8 cellular contexts compared by ENCODE assay signal in genomic region chr4:780255-780654, GRCh38. TPM values are rescaled to one million over a fixed set of nuclear protein-coding genes. Genes with fewer than 3 reads are reported as not detected.
DNase-seq lines count a peak whose midpoint lies in the region; ATAC-seq, FAIRE-seq and TF ChIP-seq lines count a peak whose summit lies in the region.
"Not testable (repeated sequence)": the region's sequence is repeated elsewhere in the genome, so short reads cannot be mapped to it uniquely, and the experiment has no call there.

No MANE protein-coding gene starts in this region.

- not testable (repeated sequence) for H3K9me3 ChIP-seq in IMR-90 (ENCODE audit: control insufficient read depth, insufficient read depth, low read length); astrocyte (ENCODE audit: insufficient read depth, low read depth, low read length); neuronal stem cell (replicated peaks in 1 of 2; ENCODE audit: control insufficient read depth in 2 of 2, insufficient read depth in 1 of 2, low read depth in 1 of 2, low read length in 2 of 2)

- H2BK5ac ChIP-seq in IMR-90 (ENCODE audit: low read depth, low read length, poor library complexity, severe bottlenecking); neuronal stem cell (ENCODE audit: low read length): not testable (repeated sequence)

- peak overlapping the region; percentile 72 for H3K23ac ChIP-seq in IMR-90 (ENCODE audit: low read depth, low read length)
- not testable (repeated sequence) for H3K23ac ChIP-seq in neuronal stem cell (ENCODE audit: low read depth, low read length, poor library complexity)

- H2AK9ac ChIP-seq in IMR-90 (replicated peaks; ENCODE audit: low read depth, low read length, poor library complexity): not testable (repeated sequence)

- in situ Hi-C loops in IMR-90 (cut with MboI; ENCODE audit: low sequenced_read_pairs): not testable (repeated sequence)

- not testable (repeated sequence) for TF ChIP-seq POLR2A in IMR-90 (IDR thresholded peaks at IDR 0.05; ENCODE audit: low read depth, low read length)

- peaks cover 43% of the 10 kb centered on the region for H3K4me1 Mint-ChIP-seq in CD14-positive monocyte
- peaks cover 32% of the 10 kb centered on the region for H3K4me1 Mint-ChIP-seq in T-helper 2 cell treated with Interferon-gamma antibody and Interleukin-4, amounts not matched to agents 5 μg/mL and 100 μg/mL, for 36 hours (ENCODE audit: low read depth)
- H3K4me1 Mint-ChIP-seq in astrocyte (ENCODE audit: low read depth, unreplicated experiment): peaks cover 16% of the 10 kb centered on the region

- H2AK5ac ChIP-seq in IMR-90 (ENCODE audit: low read depth, low read length); neuronal stem cell (ENCODE audit: low read depth, low read length): not testable (repeated sequence)

- H3K9ac ChIP-seq in IMR-90 (ENCODE audit: low read depth, low read length) (peak overlapping the region; percentile 83; the same call in 1 of the 2 replicates), astrocyte (ENCODE audit: low read length) (peak overlapping the region; percentile 99)
- not testable (repeated sequence) for H3K9ac ChIP-seq in neuronal stem cell (ENCODE audit: low read depth, low read length, poor library complexity)

- H3K9me1 ChIP-seq in IMR-90 (ENCODE audit: insufficient read depth, low read length): peaks cover 17% of the 10 kb centered on the region

- H3K27me3 ChIP-seq in IMR-90 (ENCODE audit: control insufficient read depth, insufficient read depth, low read length); kidney epithelial cell (ENCODE audit: control insufficient read depth, insufficient read depth, low read length): not testable (repeated sequence)
- H3K27me3 ChIP-seq in astrocyte (ENCODE audit: insufficient read depth, low read length) (peaks cover 11% of the 10 kb centered on the region), neuronal stem cell (ENCODE audit: control insufficient read depth in 3 of 3, insufficient read depth in 3 of 3, low read depth in 1 of 3, low read length in 3 of 3) (peaks cover 11 to 22% (median 12%) of the 10 kb centered on the region in 3 experiments)

- peak overlapping the region; percentile 89 for H3K4me3 ChIP-seq in IMR-90 (ENCODE audit: insufficient read depth, low read depth, low read length)
- peak overlapping the region; percentile 87 for H3K4me3 ChIP-seq in astrocyte (ENCODE audit: insufficient read depth, low read depth, low read length)
- peak overlapping the region; percentile 88 for H3K4me3 ChIP-seq in kidney epithelial cell (ENCODE audit: low read depth, low read length)
- peak overlapping the region in 1 of 2 donors; percentile 98 for H3K4me3 ChIP-seq in neuronal stem cell (ENCODE audit: low read length in 2 of 2)

- H3K9me3 Mint-ChIP-seq in CD14-positive monocyte; T-helper 2 cell treated with Interferon-gamma antibody and Interleukin-4, amounts not matched to agents 5 μg/mL and 100 μg/mL, for 36 hours; astrocyte (ENCODE audit: unreplicated experiment): not testable (repeated sequence)

- TF ChIP-seq RAD21 in IMR-90 (IDR thresholded peaks at IDR 0.05; ENCODE audit: low read length): not testable (repeated sequence)

- H3K56ac ChIP-seq in IMR-90 (ENCODE audit: extremely low read depth, insufficient read depth, low read length): not testable (repeated sequence)

- TF ChIP-seq CTCF in CD14-positive monocyte (IDR thresholded peaks at IDR 0.05); IMR-90 (conservative IDR thresholded peaks at IDR 0.05; ENCODE audit: low read depth, low read length); astrocyte (IDR thresholded peaks at IDR 0.05; ENCODE audit: insufficient read depth, low read depth, low read length); kidney epithelial cell (IDR thresholded peaks at IDR 0.05; ENCODE audit: insufficient read depth, low read length, poor library complexity, severe bottlenecking): not testable (repeated sequence)

- H3K79me2 ChIP-seq in astrocyte (ENCODE audit: insufficient read depth, low read length): peaks cover 65% of the 10 kb centered on the region

- not testable (repeated sequence) for H2BK12ac ChIP-seq in neuronal stem cell (ENCODE audit: low read length)

- not testable (repeated sequence) for H4K91ac ChIP-seq in IMR-90 (ENCODE audit: insufficient read depth, low read depth, low read length); neuronal stem cell (ENCODE audit: low read depth, low read length, poor library complexity)

- not testable (repeated sequence) for H3K27ac ChIP-seq in IMR-90 (ENCODE audit: insufficient read depth, low read length); neuronal stem cell (replicated peaks; ENCODE audit: low read length)
- H3K27ac ChIP-seq in astrocyte (ENCODE audit: low read depth, low read length) (peak overlapping the region; percentile 95), epithelial cell of prostate (peak overlapping the region; percentile 85), substantia nigra (ENCODE audit: low read depth, low read length, poor library complexity, severe bottlenecking) (peak overlapping the region; percentile 89)

- not testable (repeated sequence) for H2AFZ ChIP-seq in IMR-90 (replicated peaks; ENCODE audit: low read length, poor library complexity); astrocyte (ENCODE audit: low read depth, low read length); neuronal stem cell (ENCODE audit: low read length)

- H3K36me3 Mint-ChIP-seq in CD14-positive monocyte (peaks cover 43 to 53% of the 10 kb centered on the region in 2 donors), astrocyte (ENCODE audit: low read depth, unreplicated experiment) (peaks cover 20% of the 10 kb centered on the region)
- peaks cover 45% of the 10 kb centered on the region for H3K36me3 Mint-ChIP-seq in T-helper 2 cell treated with Interferon-gamma antibody and Interleukin-4, amounts not matched to agents 5 μg/mL and 100 μg/mL, for 36 hours (ENCODE audit: low read depth)

- H3K4me1 ChIP-seq in IMR-90 (ENCODE audit: control insufficient read depth, insufficient read depth, low read length): not testable (repeated sequence)
- H3K4me1 ChIP-seq in astrocyte (ENCODE audit: insufficient read depth, low read length): peaks cover 13% of the 10 kb centered on the region
- peaks cover 11 to 14% of the 10 kb centered on the region in 2 donors for H3K4me1 ChIP-seq in neuronal stem cell (ENCODE audit: control insufficient read depth in 2 of 2, insufficient read depth in 1 of 2, low read depth in 1 of 2, low read length in 2 of 2)

- H4K5ac ChIP-seq in IMR-90 (ENCODE audit: low read depth, low read length): not testable (repeated sequence)

- not testable (repeated sequence) for FAIRE-seq in astrocyte (lab: Jason Lieb, UNC)

- DNase-seq in CD14-positive monocyte (ENCODE audit: low spot score); IMR-90; T-helper 2 cell treated with Interferon-gamma antibody and Interleukin-4, amounts not matched to agents 5 μg/mL and 100 μg/mL, for 36 hours (ENCODE audit: low spot score); astrocyte (ENCODE audit: low read depth); epithelial cell of prostate (ENCODE audit: low read depth, low spot score); kidney epithelial cell (ENCODE audit: low read depth); neuronal stem cell (ENCODE audit: low spot score); substantia nigra (lab: John Stamatoyannopoulos, UW): not testable (repeated sequence)

- peak overlapping the region; percentile 86 to 93 for H3K4me3 Mint-ChIP-seq in CD14-positive monocyte
- peak overlapping the region; percentile 88 for H3K4me3 Mint-ChIP-seq in T-helper 2 cell treated with Interferon-gamma antibody and Interleukin-4, amounts not matched to agents 5 μg/mL and 100 μg/mL, for 36 hours
- H3K4me3 Mint-ChIP-seq in astrocyte (ENCODE audit: unreplicated experiment): peak overlapping the region; percentile 94

- H3K36me3 ChIP-seq in IMR-90 (ENCODE audit: control insufficient read depth, insufficient read depth, low read length): peaks cover 31% of the 10 kb centered on the region
- H3K36me3 ChIP-seq in astrocyte (ENCODE audit: insufficient read depth, low read length): peaks cover 22% of the 10 kb centered on the region
- H3K36me3 ChIP-seq in kidney epithelial cell (ENCODE audit: control insufficient read depth, insufficient read depth, low read length): not testable (repeated sequence)
- H3K36me3 ChIP-seq in neuronal stem cell (replicated peaks in 1 of 2; ENCODE audit: control insufficient read depth in 2 of 2, insufficient read depth in 2 of 2, low read length in 2 of 2): peaks cover 24 to 55% of the 10 kb centered on the region in 2 donors

- H3K4ac ChIP-seq in IMR-90 (ENCODE audit: low read depth, low read length): peak overlapping the region; percentile 92; the same call in 1 of the 2 replicates
- H3K4ac ChIP-seq in neuronal stem cell (ENCODE audit: low read length): not testable (repeated sequence)

- peaks cover 50% of the 10 kb centered on the region for H4K20me1 ChIP-seq in IMR-90 (ENCODE audit: insufficient read depth, low read length)
- H4K20me1 ChIP-seq in astrocyte (ENCODE audit: insufficient read depth, low read length): peaks cover 53% of the 10 kb centered on the region

- H3K79me1 ChIP-seq in IMR-90 (ENCODE audit: low read depth in 1 of 2, low read length in 2 of 2): peaks cover 22 to 53% of the 10 kb centered on the region in 2 experiments
- peaks cover 23% of the 10 kb centered on the region for H3K79me1 ChIP-seq in neuronal stem cell (ENCODE audit: low read depth, low read length)

- POLR2A ChIA-PET in IMR-90 (lab: Charles Lee; ENCODE audit: unreplicated experiment): not testable (repeated sequence)

- not testable (repeated sequence) for H4K8ac ChIP-seq in IMR-90 (ENCODE audit: low read depth in 2 of 2, low read length in 2 of 2); neuronal stem cell (ENCODE audit: low read depth, low read length)

- H3K14ac ChIP-seq in IMR-90 (replicated peaks; ENCODE audit: low read depth, low read length): peak overlapping the region; percentile 86
- not testable (repeated sequence) for H3K14ac ChIP-seq in neuronal stem cell (ENCODE audit: low read length)

- H3K18ac ChIP-seq in IMR-90 (ENCODE audit: low read depth, low read length); neuronal stem cell (ENCODE audit: low read length): not testable (repeated sequence)

- 80% methylated on average over 1 of the region's 10 CpGs; no CpG with 5 or more reads in 1 of the 2 experiments for WGBS in IMR-90 (ENCODE audit: extremely low coverage in 2 of 2, insufficient read length in 1 of 2), 2 experiments
- no CpG with 5 or more reads among the region's 10 CpGs for WGBS in neuronal stem cell (ENCODE audit: extremely low coverage in 2 of 2, insufficient read length in 2 of 2, insufficient replicate concordance in 1 of 2), 2 donors

- not testable (repeated sequence) for H2BK15ac ChIP-seq in IMR-90 (ENCODE audit: low read depth, low read length); neuronal stem cell (ENCODE audit: low read length)

- H2BK120ac ChIP-seq in IMR-90 (ENCODE audit: low read depth, low read length); neuronal stem cell (ENCODE audit: low read depth, low read length): not testable (repeated sequence)

- H3K27ac Mint-ChIP-seq in CD14-positive monocyte (peak overlapping the region; percentile 35 to 96 (median 90)), astrocyte (ENCODE audit: unreplicated experiment) (peak overlapping the region; percentile 86)
- H3K27ac Mint-ChIP-seq in T-helper 2 cell treated with Interferon-gamma antibody and Interleukin-4, amounts not matched to agents 5 μg/mL and 100 μg/mL, for 36 hours: peak overlapping the region; percentile 88

- not testable (repeated sequence) for ATAC-seq in IMR-90 (ENCODE audit: low read depth)

- H3K27me3 Mint-ChIP-seq in CD14-positive monocyte (ENCODE audit: low read depth in 3 of 3) (peaks cover 14 to 16% (median 14%) of the 10 kb centered on the region in 3 donors), astrocyte (ENCODE audit: low read depth, unreplicated experiment) (peaks cover 17% of the 10 kb centered on the region)
- H3K27me3 Mint-ChIP-seq in T-helper 2 cell treated with Interferon-gamma antibody and Interleukin-4, amounts not matched to agents 5 μg/mL and 100 μg/mL, for 36 hours (ENCODE audit: low read depth): peaks cover 12% of the 10 kb centered on the region

- H3K4me2 ChIP-seq in IMR-90 (ENCODE audit: low read depth, low read length) (peak overlapping the region; percentile 98), astrocyte (ENCODE audit: low read length) (peak overlapping the region; percentile 95), neuronal stem cell (ENCODE audit: insufficient read depth, low read length, poor library complexity, severe bottlenecking) (peak overlapping the region; percentile 78)

- dilution Hi-C loops in IMR-90 (cut with HindIII; ENCODE audit: low sequenced_read_pairs, unreplicated experiment): not testable (repeated sequence)

- intact Hi-C loops in CD14-positive monocyte (cut with micrococcal nuclease): loop anchor here (5.0 to 10.0 kb wide), 7 partner anchors 73 to 1105 kb away; partner anchors contain the start of genes PCGF3 (in 2 of the 2), DGKQ (in 1 of the 2), MAEA (in 1 of the 2) and UVSSA (in 1 of the 2)
- intact Hi-C loops in IMR-90 (cut with micrococcal nuclease): loop anchor here (10.0 kb wide), 1 partner anchor 155 kb away; the partner anchor contains the start of genes GAK and TMEM175

- BruUV-seq in IMR-90 (replicated peaks; lab: Mats Ljungman, UMichigan): not testable (repeated sequence)

- CTCF ChIA-PET in IMR-90 (lab: Yijun Ruan, JAX): not testable (repeated sequence)

- H2BK20ac ChIP-seq in IMR-90 (ENCODE audit: low read depth, low read length): not testable (repeated sequence)

RNA-seq across cellular contexts. Expression of gene CPLX1, which starts 45.7 kb away (rescaled TPM):
- polyA plus RNA-seq in CD14-positive monocyte (not detected), IMR-90 (2012; rRNA removed) (0.05 and 0.06 TPM in 2 replicates)
- total RNA-seq in IMR-90 (2012; rRNA removed) (not detected in 2 replicates), astrocyte (0.41 and 1.9 TPM in 2 replicates), kidney epithelial cell (0.17 TPM in 1 of 2 replicates, not detected in the other)
- 0.05 and 0.13 TPM in 2 replicates for polyA plus RNA-seq in IMR-90 (2012; cell fraction: cytosol; rRNA removed)
- 0.25 and 0.30 TPM in 2 replicates for polyA plus RNA-seq in IMR-90 (2012; cell fraction: nucleus; rRNA removed; ENCODE audit: low replicate concordance)
- polyA plus RNA-seq in neuronal stem cell (2013, experiment 1 of 2): 0.13 TPM
- polyA plus RNA-seq in neuronal stem cell (2013, experiment 2 of 2): 0.12 TPM
